Comparison of ENCODE assay signal across 8 cellular contexts in the genomic region with DNA sequence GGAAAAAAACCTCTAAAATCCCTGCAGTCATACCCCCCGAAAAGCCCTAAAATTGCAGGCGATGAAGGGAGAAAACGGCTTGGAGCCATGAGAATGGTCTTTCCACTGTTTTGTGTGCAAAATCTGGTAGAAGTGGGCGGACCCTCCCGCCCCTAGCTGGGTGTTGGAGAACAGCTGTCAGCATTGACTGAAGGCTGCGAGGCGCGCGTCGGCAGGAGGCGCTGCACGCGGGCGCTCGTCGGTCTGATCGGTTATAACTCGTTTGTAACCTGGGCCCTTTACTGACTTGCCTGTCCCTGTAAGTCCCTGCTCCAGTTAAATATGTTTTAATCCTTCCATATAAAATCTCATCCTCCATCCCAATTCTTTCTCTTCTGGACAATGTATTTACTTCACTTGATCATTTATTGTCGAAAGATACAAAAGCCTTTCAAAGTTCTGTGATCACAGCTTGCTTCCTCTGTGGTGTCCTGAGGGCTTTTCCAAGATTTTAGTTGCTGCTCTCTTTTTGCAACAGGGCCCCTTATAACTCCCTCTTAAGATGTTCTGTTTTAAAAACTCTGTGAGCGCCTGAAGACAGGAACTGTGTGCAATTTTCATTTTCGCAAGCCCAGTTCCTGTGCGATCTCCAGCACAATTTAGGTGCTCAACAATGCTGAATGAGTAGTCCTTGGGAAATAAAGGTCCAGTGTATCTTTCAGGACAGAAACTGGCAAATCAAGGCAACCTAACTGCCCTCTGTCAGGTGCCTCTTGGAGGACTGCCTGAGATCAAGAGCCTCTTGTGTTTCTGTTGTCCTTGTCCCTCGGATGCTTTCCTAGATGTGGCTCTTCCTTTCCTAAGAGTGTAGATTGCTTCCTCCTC. TPM values are rescaled to one million over a fixed set of nuclear protein-coding genes. Genes with fewer than 3 reads are reported as not detected.
DNase-seq lines count a peak whose midpoint lies in the region; ATAC-seq and TF ChIP-seq lines count a peak whose summit lies in the region.

No MANE protein-coding gene starts in this region.

- H3K9me3 ChIP-seq in sigmoid colon: no peaks in the 10 kb centered on the region

- H3K36me3 ChIP-seq in sigmoid colon: no peaks in the 10 kb centered on the region

- H3K4me1 ChIP-seq in sigmoid colon: peaks cover 0 to 37% (median 28%) of the 10 kb centered on the region in 4 donors

- TF ChIP-seq POLR2A in sigmoid colon (IDR thresholded peaks at IDR 0.05): no peak

- peak overlapping the region; percentile 66 to 97 (median 74) for H3K4me3 ChIP-seq in sigmoid colon

- peak; percentile 30 for ATAC-seq in HG02840 (IDR thresholded peaks at IDR 0.05; ENCODE audit: low FRiP score, unreplicated experiment)
- ATAC-seq in GM21423 (IDR thresholded peaks at IDR 0.05; ENCODE audit: unreplicated experiment): no peak

- intact Hi-C loops in sigmoid colon (cut with DNase I): loop anchor here (2.0 to 5.0 kb wide), 7 partner anchors 63 to 286 kb away; a partner anchor contains a TSS

- peak; percentile 73 for DNase-seq in GF-D8 (lab: John Stamatoyannopoulos, UW)
- peak; percentile 44 for DNase-seq in NCI-H2029 (lab: John Stamatoyannopoulos, UW)
- DNase-seq in T1000 (lab: John Stamatoyannopoulos, UW): peak; percentile 45
- peak; percentile 93 for DNase-seq in astrocyte of the hippocampus (ENCODE audit: low read depth, low spot score)
- DNase-seq in iPS DF 19.7 (ENCODE audit: low read depth, low spot score): peak; percentile 64
- peak; percentile 89 for DNase-seq in sigmoid colon

- WGBS in sigmoid colon, 2 donors: 18 to 19% methylated on average over 23 of the region's 23 CpGs

- TF ChIP-seq EP300 in sigmoid colon (IDR thresholded peaks at IDR 0.05): no peak

- H3K27me3 ChIP-seq in sigmoid colon: no peaks in the 10 kb centered on the region

- H3K27ac ChIP-seq in sigmoid colon: peak overlapping the region; percentile 86 to 99 (median 95)

- TF ChIP-seq CTCF in sigmoid colon (IDR thresholded peaks at IDR 0.05): peak; percentile 68 to 98 (median 92)

RNA-seq across cellular contexts. Expression of a gene that starts 0.9 kb away (rescaled TPM):
- total RNA-seq in sigmoid colon: 10 to 100 TPM; 63.7 to 82.0 (median 72.5) TPM
- polyA plus RNA-seq in sigmoid colon: 10 to 100 TPM; 16.1 to 19.9 (median 16.2) TPM
